ENCODE assay signal across 12 cellular contexts in the genomic region with DNA sequence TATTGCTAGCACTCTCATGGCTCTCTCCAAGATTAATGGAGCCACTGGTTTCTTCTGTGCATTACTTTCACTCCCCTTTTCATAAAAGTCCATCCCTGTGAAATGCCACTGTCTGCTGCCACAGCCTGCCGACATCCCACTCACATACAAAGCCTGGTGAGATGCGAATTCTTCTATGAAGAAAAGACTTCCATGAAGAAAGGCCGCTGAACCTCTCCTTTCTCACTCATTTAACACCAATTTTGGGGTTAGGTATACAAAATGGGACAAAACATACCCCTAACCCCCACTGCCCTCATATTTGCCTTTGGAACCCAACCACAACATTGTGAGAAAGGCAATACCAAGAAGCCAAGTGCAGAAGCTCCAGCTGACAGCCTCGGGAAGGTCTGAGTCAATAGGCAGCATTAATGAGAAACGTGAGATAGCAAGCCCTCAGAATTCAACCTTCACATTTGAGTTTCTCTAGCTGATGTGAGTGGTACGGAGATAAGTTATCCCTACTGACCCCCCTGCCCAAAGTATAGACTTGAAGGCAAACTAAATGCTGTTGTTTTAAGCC.
DNase-seq lines count a peak whose midpoint lies in the region; ATAC-seq and TF ChIP-seq lines count a peak whose summit lies in the region.
"Had no signal": no experiment of that assay in that cellular context is flagged by ENCODE, and none has a peak within 500 bp of the region (broad histone marks: within the 10 kb centered on the region; RNA-seq: fewer than 3 reads in every experiment).

No MANE protein-coding gene starts in this region.

- peak overlapping the region; percentile 83 for H3K27ac Mint-ChIP-seq in T-helper 1 cell treated with Interleukin-12 subunit alpha and Interleukin-12 subunit beta and Interleukin-4 antibody, amounts not matched to agents 30 μg/mL and 1 μg/mL, for 36 hours
- H3K27ac Mint-ChIP-seq in effector memory CD8-positive, alpha-beta T cell: peak overlapping the region; percentile 44 to 79
- peak overlapping the region; percentile 88 to 91 for H3K27ac Mint-ChIP-seq in stimulated activated naive CD8-positive, alpha-beta T cell treated with anti-CD3 and anti-CD28 coated beads, Interleukin-15, amount 100 ng/mL, for 72 hours
- H3K27ac Mint-ChIP-seq in endodermal cell: no peak overlapping the region

- H3K36me3 ChIP-seq in endodermal cell (ENCODE audit: control insufficient read depth, insufficient read depth, low read length): no peaks in the 10 kb centered on the region

- no peak overlapping the region for H3K9ac ChIP-seq in endodermal cell (ENCODE audit: extremely low read depth, low read length, poor library complexity, severe bottlenecking)

- ATAC-seq in effector memory CD8-positive, alpha-beta T cell (replicated peaks): no peak
- peak; percentile 29 for ATAC-seq in stimulated activated naive CD8-positive, alpha-beta T cell treated with anti-CD3 and anti-CD28 coated beads, Interleukin-15, amount 100 ng/mL, for 72 hours
- no peak for ATAC-seq in left lobe of liver

- H3K4me1 ChIP-seq in endodermal cell (ENCODE audit: control insufficient read depth, insufficient read depth, low read length): peaks cover 4% of the 10 kb centered on the region

- DNase-seq in stimulated activated CD4-positive, alpha-beta T cell treated with anti-CD3 and anti-CD28 coated beads, Interleukin-2, amount 100 ng/mL, for 24 hours: peak; percentile 16 to 20
- no peak for DNase-seq in stimulated activated CD4-positive, alpha-beta T cell treated with anti-CD3 and anti-CD28 coated beads, Interleukin-4, amount 100 ng/mL, for 4 hours
- no peak for DNase-seq in effector memory CD8-positive, alpha-beta T cell
- peak; percentile 19 to 47 for DNase-seq in stimulated activated naive CD8-positive, alpha-beta T cell treated with anti-CD3 and anti-CD28 coated beads, Interleukin-15, amount 100 ng/mL, for 72 hours
- DNase-seq in stimulated activated naive CD4-positive, alpha-beta T cell treated with Interleukin-2 at 50 U/mL for 16 hours (lab: John Stamatoyannopoulos, UW): no peak
- DNase-seq in endodermal cell (no peak), left lobe of liver (ENCODE audit: low spot score) (no peak)
- DNase-seq: C1 segment of cervical spinal cord, caudate nucleus, esophagus squamous epithelium, nephron progenitor cell had no signal

- no peak overlapping the region for H3K4me3 ChIP-seq in endodermal cell (ENCODE audit: low read length)
- H3K4me3 ChIP-seq: esophagus squamous epithelium had no signal

- no peak for TF ChIP-seq CTCF in endodermal cell (conservative IDR thresholded peaks at IDR 0.05)

- H3K27me3 ChIP-seq in endodermal cell (ENCODE audit: control insufficient read depth, insufficient read depth, low read length, poor library complexity, severe bottlenecking): no peaks in the 10 kb centered on the region
- H3K27me3 ChIP-seq: esophagus squamous epithelium had no signal

- H3K27me3 Mint-ChIP-seq in T-helper 1 cell treated with Interleukin-12 subunit alpha and Interleukin-12 subunit beta and Interleukin-4 antibody, amounts not matched to agents 30 μg/mL and 1 μg/mL, for 36 hours (ENCODE audit: low read depth): no peaks in the 10 kb centered on the region
- no peaks in the 10 kb centered on the region for H3K27me3 Mint-ChIP-seq in effector memory CD8-positive, alpha-beta T cell
- H3K27me3 Mint-ChIP-seq in stimulated activated naive CD8-positive, alpha-beta T cell treated with anti-CD3 and anti-CD28 coated beads, Interleukin-15, amount 100 ng/mL, for 72 hours: no peaks in the 10 kb centered on the region
- no peaks in the 10 kb centered on the region for H3K27me3 Mint-ChIP-seq in endodermal cell (ENCODE audit: insufficient read depth)

- H3K4me3 Mint-ChIP-seq in T-helper 1 cell treated with Interleukin-12 subunit alpha and Interleukin-12 subunit beta and Interleukin-4 antibody, amounts not matched to agents 30 μg/mL and 1 μg/mL, for 36 hours: peak overlapping the region; percentile 27
- peak overlapping the region in 1 of 2 donors; percentile 47 for H3K4me3 Mint-ChIP-seq in effector memory CD8-positive, alpha-beta T cell
- H3K4me3 Mint-ChIP-seq in stimulated activated naive CD8-positive, alpha-beta T cell treated with anti-CD3 and anti-CD28 coated beads, Interleukin-15, amount 100 ng/mL, for 72 hours: peak overlapping the region; percentile 64 to 68
- no peak overlapping the region for H3K4me3 Mint-ChIP-seq in endodermal cell
- H3K4me3 Mint-ChIP-seq: nephron progenitor cell had no signal

- peaks cover 10% of the 10 kb centered on the region for H3K9me3 ChIP-seq in endodermal cell (ENCODE audit: control insufficient read depth, low read length)
- H3K9me3 ChIP-seq: esophagus squamous epithelium had no signal

- H3K9me3 Mint-ChIP-seq in T-helper 1 cell treated with Interleukin-12 subunit alpha and Interleukin-12 subunit beta and Interleukin-4 antibody, amounts not matched to agents 30 μg/mL and 1 μg/mL, for 36 hours: no peaks in the 10 kb centered on the region
- H3K9me3 Mint-ChIP-seq in effector memory CD8-positive, alpha-beta T cell: no peaks in the 10 kb centered on the region
- H3K9me3 Mint-ChIP-seq in stimulated activated naive CD8-positive, alpha-beta T cell treated with anti-CD3 and anti-CD28 coated beads, Interleukin-15, amount 100 ng/mL, for 72 hours: peaks cover 0 to 18% of the 10 kb centered on the region in 2 donors
- peaks cover 7% of the 10 kb centered on the region for H3K9me3 Mint-ChIP-seq in endodermal cell

- no peak overlapping the region for H3K27ac ChIP-seq in endodermal cell (ENCODE audit: low read depth, low read length)
- H3K27ac ChIP-seq: esophagus squamous epithelium had no signal

- peaks cover 61% of the 10 kb centered on the region for H3K4me1 Mint-ChIP-seq in T-helper 1 cell treated with Interleukin-12 subunit alpha and Interleukin-12 subunit beta and Interleukin-4 antibody, amounts not matched to agents 30 μg/mL and 1 μg/mL, for 36 hours (ENCODE audit: low read depth)
- H3K4me1 Mint-ChIP-seq in effector memory CD8-positive, alpha-beta T cell (ENCODE audit: low read depth in 2 of 2): peaks cover 22 to 40% of the 10 kb centered on the region in 2 donors
- H3K4me1 Mint-ChIP-seq in stimulated activated naive CD8-positive, alpha-beta T cell treated with anti-CD3 and anti-CD28 coated beads, Interleukin-15, amount 100 ng/mL, for 72 hours: peaks cover 51% of the 10 kb centered on the region
- H3K4me1 Mint-ChIP-seq in endodermal cell: peaks cover 6% of the 10 kb centered on the region

- H3K36me3 Mint-ChIP-seq in T-helper 1 cell treated with Interleukin-12 subunit alpha and Interleukin-12 subunit beta and Interleukin-4 antibody, amounts not matched to agents 30 μg/mL and 1 μg/mL, for 36 hours (ENCODE audit: low read depth): peaks cover 42% of the 10 kb centered on the region
- peaks cover 4% of the 10 kb centered on the region for H3K36me3 Mint-ChIP-seq in effector memory CD8-positive, alpha-beta T cell (ENCODE audit: insufficient read depth)
- H3K36me3 Mint-ChIP-seq in endodermal cell (ENCODE audit: low read depth): peaks cover 12% of the 10 kb centered on the region

- WGBS in endodermal cell (ENCODE audit: insufficient coverage in 1 of 2, insufficient read length in 1 of 2), 2 experiments: 86 to 94% methylated on average over 4 to 6 of the region's 6 CpGs

Comparison
In these comparisons a context has a peak if more than half of its experiments do, and no peak if none do; other contexts are left out.
1. DNase-seq: peak in stimulated activated CD4-positive, alpha-beta T cell treated with anti-CD3 and anti-CD28 coated beads, Interleukin-2, amount 100 ng/mL, for 24 hours (2 of 2) and stimulated activated naive CD8-positive, alpha-beta T cell treated with anti-CD3 and anti-CD28 coated beads, Interleukin-15, amount 100 ng/mL, for 72 hours (2 of 2); none in stimulated activated CD4-positive, alpha-beta T cell treated with anti-CD3 and anti-CD28 coated beads, Interleukin-4, amount 100 ng/mL, for 4 hours (0 of 2), effector memory CD8-positive, alpha-beta T cell (0 of 3), stimulated activated naive CD4-positive, alpha-beta T cell treated with Interleukin-2 at 50 U/mL for 16 hours (single experiment), endodermal cell (single experiment) and left lobe of liver (single experiment).